Comparison of ENCODE assay signal across 24 cellular contexts in the genomic region with DNA sequence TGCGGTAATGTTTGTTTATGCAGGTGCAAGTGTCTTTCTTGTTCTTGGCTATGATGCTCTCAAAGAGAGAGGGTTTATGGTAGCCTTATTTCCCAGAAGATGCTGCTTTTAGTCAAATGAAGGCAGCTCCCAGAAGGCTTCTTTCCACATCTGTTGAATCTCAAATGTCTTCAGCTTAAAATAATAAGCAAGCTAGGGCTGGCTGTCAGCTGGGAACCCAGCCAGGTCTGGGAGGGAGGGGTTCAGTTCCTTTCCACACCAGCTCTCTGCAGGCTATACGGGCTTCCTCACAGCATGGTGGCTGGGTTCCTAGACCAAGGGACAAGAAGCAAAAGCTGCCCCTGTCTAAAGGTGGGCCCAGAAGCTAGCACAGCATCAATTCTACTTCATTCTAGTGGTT. TPM values are rescaled to one million over a fixed set of nuclear protein-coding genes. Genes with fewer than 3 reads are reported as not detected.
DNase-seq lines count a peak whose midpoint lies in the region; ATAC-seq and TF ChIP-seq lines count a peak whose summit lies in the region.
"Had no signal": no experiment of that assay in that cellular context is flagged by ENCODE, and none has a peak within 500 bp of the region (broad histone marks: within the 10 kb centered on the region; RNA-seq: fewer than 3 reads in every experiment).

No MANE protein-coding gene starts in this region.

- peaks cover 8 to 14% of the 10 kb centered on the region in 2 donors for H3K36me3 Mint-ChIP-seq in activated T-cell treated with anti-CD3 and anti-CD28 coated beads, Interleukin-2, amount 50 U/mL, for 72 hours (ENCODE audit: insufficient read depth in 2 of 2)
- H3K36me3 Mint-ChIP-seq in activated T-cell treated with anti-CD3 and anti-CD28 coated beads, Interleukin-2, amount 50 U/mL, for 4 hours (ENCODE audit: insufficient read depth) = peaks cover 2% of the 10 kb centered on the region
- peaks cover 2% of the 10 kb centered on the region for H3K36me3 Mint-ChIP-seq in chondrocyte (ENCODE audit: low read depth)

- no peak for DNase-seq in activated T-cell treated with anti-CD3 and anti-CD28 coated beads, Interleukin-2, amount 50 U/mL, for 72 hours
- no peak for DNase-seq in activated T-cell treated with anti-CD3 and anti-CD28 coated beads, Interleukin-2, amount 50 U/mL, for 4 hours
- DNase-seq in mammary epithelial cell (peak; percentile 17), stromal cell of bone marrow (ENCODE audit: low read depth) (peak; percentile 2), chondrocyte (ENCODE audit: low spot score) (no peak), esophagus muscularis mucosa (ENCODE audit: extremely low spot score) (no peak)
- DNase-seq: activated CD4-positive, alpha-beta T cell treated with anti-CD3 and anti-CD28 coated beads, Interleukin-2, amount 50 U/mL, for 4 hours; activated CD8-positive, alpha-beta memory T cell treated with anti-CD3 and anti-CD28 coated beads, Interleukin-2, amount 50 U/mL, for 48 hours; activated naive CD4-positive, alpha-beta T cell; Calu3; NCI-H1436 treated with DMSO at 0.1 percent for 48 hours; NCI-H82; stimulated activated CD4-positive, alpha-beta T cell treated with anti-CD3 and anti-CD28 coated beads, Interleukin-4, amount 100 ng/mL, for 1 hour; stimulated activated naive CD8-positive, alpha-beta T cell treated with anti-CD3 and anti-CD28 coated beads, Interleukin-15, Interleukin-2, amounts not matched to agents 100 U/mL and 50 U/mL, for 24 hours; upper lobe of left lung; WERI-Rb-1 had no signal

- peak overlapping the region; percentile 35 for H3K27ac Mint-ChIP-seq in activated T-cell treated with anti-CD3 and anti-CD28 coated beads, Interleukin-2, amount 50 U/mL, for 72 hours
- H3K27ac Mint-ChIP-seq in chondrocyte (ENCODE audit: unreplicated experiment) = no peak overlapping the region
- H3K27ac Mint-ChIP-seq: T-helper 2 cell treated with Interferon-gamma antibody and Interleukin-4, amounts not matched to agents 5 μg/mL and 100 μg/mL, for 36 hours had no signal

- H3K4me1 ChIP-seq in OCI-LY1 (ENCODE audit: insufficient read depth, low read length, severe bottlenecking) = peaks cover 35% of the 10 kb centered on the region
- peaks cover 6% of the 10 kb centered on the region for H3K4me1 ChIP-seq in mammary epithelial cell (ENCODE audit: insufficient read depth, low read length)
- peaks cover 0 to 7% (median 2%) of the 10 kb centered on the region in 4 donors for H3K4me1 ChIP-seq in esophagus muscularis mucosa
- H3K4me1 ChIP-seq: ascending aorta, upper lobe of left lung had no signal

- in situ Hi-C loops in mammary epithelial cell (cut with MboI; ENCODE audit: low sequenced_read_pairs in 2 of 2) = no loop called here

- no peak overlapping the region for H3K4me3 Mint-ChIP-seq in activated T-cell treated with anti-CD3 and anti-CD28 coated beads, Interleukin-2, amount 50 U/mL, for 72 hours
- H3K4me3 Mint-ChIP-seq in activated T-cell treated with anti-CD3 and anti-CD28 coated beads, Interleukin-2, amount 50 U/mL, for 4 hours = no peak overlapping the region
- H3K4me3 Mint-ChIP-seq in chondrocyte (ENCODE audit: unreplicated experiment) = no peak overlapping the region
- H3K4me3 Mint-ChIP-seq: T-helper 2 cell treated with Interferon-gamma antibody and Interleukin-4, amounts not matched to agents 5 μg/mL and 100 μg/mL, for 36 hours had no signal

- H3K9ac ChIP-seq in OCI-LY1 (ENCODE audit: low read length) (no peak overlapping the region), mammary epithelial cell (ENCODE audit: insufficient read depth, low read length) (no peak overlapping the region)
- H3K9ac ChIP-seq: BLaER1 had no signal

- H3K27me3 Mint-ChIP-seq in activated T-cell treated with anti-CD3 and anti-CD28 coated beads, Interleukin-2, amount 50 U/mL, for 72 hours (ENCODE audit: low read depth) = no peaks in the 10 kb centered on the region
- H3K27me3 Mint-ChIP-seq in activated T-cell treated with anti-CD3 and anti-CD28 coated beads, Interleukin-2, amount 50 U/mL, for 4 hours (ENCODE audit: low read depth) = no peaks in the 10 kb centered on the region
- no peaks in the 10 kb centered on the region for H3K27me3 Mint-ChIP-seq in chondrocyte (ENCODE audit: low read depth)

- ATAC-seq in activated T-cell treated with anti-CD3 and anti-CD28 coated beads, Interleukin-2, amount 50 U/mL, for 72 hours (replicated peaks in 1 of 2) = no peak
- ATAC-seq in activated T-cell treated with anti-CD3 and anti-CD28 coated beads, Interleukin-2, amount 50 U/mL, for 4 hours = no peak
- no peak for ATAC-seq in HG02885 (IDR thresholded peaks at IDR 0.05; ENCODE audit: poor library complexity, unreplicated experiment)
- ATAC-seq: stimulated activated naive CD8-positive, alpha-beta T cell treated with anti-CD3 and anti-CD28 coated beads, Interleukin-15, Interleukin-2, amounts not matched to agents 100 U/mL and 50 U/mL, for 24 hours had no signal

- TF ChIP-seq CTCF in OCI-LY1 (IDR thresholded peaks at IDR 0.05; ENCODE audit: low read length) = no peak
- TF ChIP-seq CTCF in mammary epithelial cell (conservative IDR thresholded peaks at IDR 0.05 in 1 of 2, IDR thresholded peaks at IDR 0.05 in 1 of 2; ENCODE audit: extremely low read depth in 1 of 2, insufficient read depth in 1 of 2, low read depth in 1 of 2, low read length in 2 of 2) = no peak
- TF ChIP-seq CTCF in chondrocyte (IDR thresholded peaks at IDR 0.05) = no peak
- no peak for TF ChIP-seq CTCF in esophagus muscularis mucosa (IDR thresholded peaks at IDR 0.05)

- no peaks in the 10 kb centered on the region for H3K36me3 ChIP-seq in OCI-LY1 (ENCODE audit: insufficient read depth, low read length)
- H3K36me3 ChIP-seq in mammary epithelial cell (ENCODE audit: insufficient read depth, low read length) = no peaks in the 10 kb centered on the region
- H3K36me3 ChIP-seq in esophagus muscularis mucosa = no peaks in the 10 kb centered on the region
- H3K36me3 ChIP-seq: ascending aorta, BLaER1, upper lobe of left lung, WERI-Rb-1 had no signal

- H3K79me2 ChIP-seq in OCI-LY1 (ENCODE audit: insufficient read depth, low read length) (no peaks in the 10 kb centered on the region), mammary epithelial cell (ENCODE audit: insufficient read depth, low read length) (no peaks in the 10 kb centered on the region)

- no peaks in the 10 kb centered on the region for H4K20me1 ChIP-seq in OCI-LY1 (ENCODE audit: insufficient read depth, low read length)
- no peaks in the 10 kb centered on the region for H4K20me1 ChIP-seq in mammary epithelial cell (ENCODE audit: insufficient read depth, low read length)
- H4K20me1 ChIP-seq: BLaER1 had no signal

- H3K9me2 ChIP-seq in OCI-LY1 (ENCODE audit: low read depth, low read length) = no peaks in the 10 kb centered on the region

- H2AFZ ChIP-seq in OCI-LY1 (ENCODE audit: low read length) = no peak overlapping the region
- no peak overlapping the region for H2AFZ ChIP-seq in mammary epithelial cell (ENCODE audit: low read depth, low read length)

- 55% methylated on average over 2 of the region's 2 CpGs for WGBS in mammary epithelial cell (ENCODE audit: low coverage, missing lambda C conversion rate)
- 24% methylated on average over 1 of the region's 2 CpGs for WGBS in esophagus muscularis mucosa

- H3K4me2 ChIP-seq in OCI-LY1 (ENCODE audit: low read length) (no peak overlapping the region), mammary epithelial cell (ENCODE audit: insufficient read depth, low read depth, low read length) (no peak overlapping the region)
- H3K4me2 ChIP-seq: BLaER1 had no signal

- H3K4me1 Mint-ChIP-seq in activated T-cell treated with anti-CD3 and anti-CD28 coated beads, Interleukin-2, amount 50 U/mL, for 72 hours (ENCODE audit: low read depth) = peaks cover 5% of the 10 kb centered on the region
- peaks cover 11% of the 10 kb centered on the region for H3K4me1 Mint-ChIP-seq in activated T-cell treated with anti-CD3 and anti-CD28 coated beads, Interleukin-2, amount 50 U/mL, for 4 hours (ENCODE audit: low read depth)
- no peaks in the 10 kb centered on the region for H3K4me1 Mint-ChIP-seq in chondrocyte (ENCODE audit: low read depth)

- peaks cover 10 to 14% of the 10 kb centered on the region in 2 donors for H3K9me3 Mint-ChIP-seq in activated T-cell treated with anti-CD3 and anti-CD28 coated beads, Interleukin-2, amount 50 U/mL, for 72 hours
- H3K9me3 Mint-ChIP-seq in activated T-cell treated with anti-CD3 and anti-CD28 coated beads, Interleukin-2, amount 50 U/mL, for 4 hours = peaks cover 25% of the 10 kb centered on the region
- H3K9me3 Mint-ChIP-seq in chondrocyte (ENCODE audit: low read depth) = peaks cover 23% of the 10 kb centered on the region

- intact Hi-C loops in mammary epithelial cell (cut with micrococcal nuclease) = no loop called here
- intact Hi-C loops in esophagus muscularis mucosa (cut with DNase I) = no loop called here

- H3K4me3 ChIP-seq in OCI-LY1 (ENCODE audit: low read depth, low read length, poor library complexity, severe bottlenecking) (no peak overlapping the region), mammary epithelial cell (replicated peaks in 1 of 3; ENCODE audit: insufficient read depth in 1 of 3, low read depth in 2 of 3, low read length in 3 of 3) (no peak overlapping the region), esophagus muscularis mucosa (no peak overlapping the region)
- H3K4me3 ChIP-seq: ascending aorta, BLaER1, coronary artery, upper lobe of left lung had no signal

- dilution Hi-C loops in mammary epithelial cell (cut with HindIII; ENCODE audit: low sequenced_read_pairs) = no loop called here

- TF ChIP-seq EP300 in esophagus muscularis mucosa (IDR thresholded peaks at IDR 0.05) = no peak

- TF ChIP-seq POLR2A in esophagus muscularis mucosa (IDR thresholded peaks at IDR 0.05; ENCODE audit: low read depth) = no peak

- H3K9me3 ChIP-seq in OCI-LY1 (ENCODE audit: low read length) = peaks cover 19% of the 10 kb centered on the region
- peaks cover 14% of the 10 kb centered on the region for H3K9me3 ChIP-seq in mammary epithelial cell (replicated peaks; ENCODE audit: insufficient read depth, low read length)
- H3K9me3 ChIP-seq in esophagus muscularis mucosa = peaks cover 0 to 35% (median 27%) of the 10 kb centered on the region in 4 donors

- H3K27ac ChIP-seq in OCI-LY1 (ENCODE audit: low read depth, low read length, poor library complexity, severe bottlenecking) = peak overlapping the region; percentile 86
- H3K27ac ChIP-seq in mammary epithelial cell (ENCODE audit: insufficient read depth, low read depth, low read length) = no peak overlapping the region
- H3K27ac ChIP-seq in esophagus muscularis mucosa (replicated peaks in 1 of 4) = no peak overlapping the region
- H3K27ac ChIP-seq: ascending aorta, BLaER1, coronary artery, HL-60, upper lobe of left lung, WERI-Rb-1 had no signal

- no TSS peak for BruUV-seq in mammary epithelial cell (replicated peaks; lab: Mats Ljungman, UMichigan)

- H3K27me3 ChIP-seq in OCI-LY1 (ENCODE audit: insufficient read depth, low read length) (no peaks in the 10 kb centered on the region), mammary epithelial cell (ENCODE audit: insufficient read depth, low read length) (no peaks in the 10 kb centered on the region), esophagus muscularis mucosa (no peaks in the 10 kb centered on the region)
- H3K27me3 ChIP-seq: ascending aorta, BLaER1, upper lobe of left lung had no signal

- no peaks in the 10 kb centered on the region for H3F3A ChIP-seq in OCI-LY1 (ENCODE audit: insufficient read depth, low read length)

- CTCF ChIA-PET in mammary epithelial cell (lab: Charles Lee; ENCODE audit: low non-redundant PET) = no interaction called here

RNA-seq across cellular contexts. Expression of a gene that starts 47.4 kb away (rescaled TPM):
- 10 to 100 TPM; 25.7 to 29.3 TPM for total RNA-seq in activated T-cell treated with anti-CD3 and anti-CD28 coated beads, Interleukin-2, amount 50 U/mL, for 72 hours
- total RNA-seq in activated T-cell treated with anti-CD3 and anti-CD28 coated beads, Interleukin-2, amount 50 U/mL, for 4 hours = 10 to 100 TPM; 11.3 to 16.2 (median 11.7) TPM
- 10 to 100 TPM in 1 of 2 donors, 1 to 10 TPM in 1; 6.8 to 10.0 TPM for total RNA-seq in mammary epithelial cell
- polyA plus RNA-seq in mammary epithelial cell = 2.3 TPM
- not detected for polyA minus RNA-seq in mammary epithelial cell
- total RNA-seq in chondrocyte = 4.8 to 9.5 TPM (median 7.5 TPM) in 3 replicates
- 1 to 10 TPM; 4.1 to 8.3 (median 6.3) TPM for total RNA-seq in esophagus muscularis mucosa
- total RNA-seq: A172, ascending aorta had no signal

Comparison
In these comparisons a context has a peak if more than half of its experiments do, and no peak if none do; other contexts are left out.
1. DNase-seq: peak in mammary epithelial cell (single experiment) and stromal cell of bone marrow (single experiment); none in activated T-cell treated with anti-CD3 and anti-CD28 coated beads, Interleukin-2, amount 50 U/mL, for 72 hours (0 of 2), activated T-cell treated with anti-CD3 and anti-CD28 coated beads, Interleukin-2, amount 50 U/mL, for 4 hours (single experiment), chondrocyte (single experiment) and esophagus muscularis mucosa (single experiment).